Comparison of ENCODE assay signal across 8 cellular contexts in the genomic region with DNA sequence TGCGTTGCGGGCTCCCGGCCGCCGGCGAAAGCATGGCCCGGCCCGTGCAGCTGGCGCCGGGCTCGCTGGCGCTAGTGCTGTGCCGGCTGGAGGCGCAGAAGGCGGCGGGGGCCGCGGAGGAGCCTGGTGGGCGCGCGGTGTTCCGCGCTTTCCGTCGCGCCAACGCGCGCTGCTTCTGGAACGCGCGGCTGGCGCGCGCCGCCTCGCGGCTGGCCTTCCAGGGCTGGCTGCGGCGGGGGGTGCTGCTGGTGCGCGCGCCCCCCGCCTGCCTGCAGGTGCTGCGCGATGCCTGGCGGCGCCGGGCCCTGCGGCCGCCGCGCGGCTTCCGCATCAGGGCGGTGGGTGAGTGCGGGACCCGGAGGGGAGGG. TPM values are rescaled to one million over a fixed set of nuclear protein-coding genes. Genes with fewer than 3 reads are reported as not detected.
DNase-seq lines count a peak whose midpoint lies in the region; ATAC-seq and TF ChIP-seq lines count a peak whose summit lies in the region.
"Not testable (repeated sequence)": the region's sequence is repeated elsewhere in the genome, so short reads cannot be mapped to it uniquely, and the experiment has no call there.

No MANE protein-coding gene starts in this region.

- TF ChIP-seq POLR2A in uterus (IDR thresholded peaks at IDR 0.05): not testable (repeated sequence)

- intact Hi-C loops in dorsolateral prefrontal cortex (cut with DNase I); uterus (cut with DNase I; ENCODE audit: low total_unique reads): not testable (repeated sequence)

- peak overlapping the region in 51 of 59 donors; percentile 41 to 81 (median 73) for H3K4me3 ChIP-seq in dorsolateral prefrontal cortex
- H3K4me3 ChIP-seq in iPS-18a (ENCODE audit: low read length): peak overlapping the region; percentile 76
- H3K4me3 ChIP-seq in osteoblast (ENCODE audit: insufficient read depth, low read length): peak overlapping the region; percentile 72
- H3K4me3 ChIP-seq in uterus: peak overlapping the region; percentile 45 to 52

- not testable (repeated sequence) for H3K9me3 Mint-ChIP-seq in T-cell

- CTCF ChIA-PET in T-cell (lab: Charles Lee): interaction anchor here in 1 of 2 donors (1.0 kb wide), 1 partner anchor 73 kb away, joined by 6 read pairs; no protein-coding TSS in a partner anchor

- POLR2A ChIA-PET in T-cell (lab: Charles Lee): interaction anchor here in 1 of 2 donors (0.6 kb wide), 1 partner anchor 78 kb away, joined by 4 read pairs; no protein-coding TSS in a partner anchor

- not testable (repeated sequence) for H3K36me3 Mint-ChIP-seq in T-cell

- not testable (repeated sequence) for H3K9ac ChIP-seq in iPS-18a (ENCODE audit: low read length)

- H3K27ac ChIP-seq in dorsolateral prefrontal cortex: peak overlapping the region in 23 of 59 donors; percentile 23 to 92 (median 84)
- not testable (repeated sequence) for H3K27ac ChIP-seq in iPS-18a (ENCODE audit: low read length); osteoblast (ENCODE audit: low read depth, low read length); uterus

- H3K27ac Mint-ChIP-seq in T-cell: not testable (repeated sequence)

- H3K4me2 ChIP-seq in osteoblast (ENCODE audit: insufficient read depth, low read length): peak overlapping the region; percentile 86

- TF ChIP-seq CTCF in dorsolateral prefrontal cortex (IDR thresholded peaks at IDR 0.05 in 54 of 56, conservative IDR thresholded peaks at IDR 0.05 in 2 of 56; ENCODE audit: low read depth in 1 of 56, partially characterized antibody in 56 of 56); osteoblast (IDR thresholded peaks at IDR 0.05; ENCODE audit: extremely low read depth, low read depth, low read length); uterus (IDR thresholded peaks at IDR 0.05): not testable (repeated sequence)

- H3K36me3 ChIP-seq in iPS-18a (ENCODE audit: control insufficient read depth, low read depth, low read length); osteoblast (ENCODE audit: insufficient read depth, low read length); uterus: not testable (repeated sequence)

- H4K20me1 ChIP-seq in osteoblast (ENCODE audit: insufficient read depth, low read length): not testable (repeated sequence)

- H3K27me3 ChIP-seq in dorsolateral prefrontal cortex, uterus: not testable (repeated sequence)
- H3K27me3 ChIP-seq in iPS-18a (ENCODE audit: control insufficient read depth, insufficient read depth, low read length) (peaks cover 25% of the 10 kb centered on the region), osteoblast (ENCODE audit: insufficient read depth, low read length) (peaks cover 35% of the 10 kb centered on the region)

- DNase-seq in T-cell; dorsolateral prefrontal cortex; osteoblast (ENCODE audit: insufficient read length, low spot score, missing footprints); uterus: not testable (repeated sequence)

- not testable (repeated sequence) for H3K27me3 Mint-ChIP-seq in T-cell

- peaks cover 5 to 21% (median 20%) of the 10 kb centered on the region in 3 donors for H3K4me1 Mint-ChIP-seq in T-cell

- not testable (repeated sequence) for H3K4me3 Mint-ChIP-seq in T-cell

- H3K9me3 ChIP-seq in iPS-18a (ENCODE audit: control insufficient read depth, low read depth, low read length); osteoblast (ENCODE audit: low read depth, low read length); uterus: not testable (repeated sequence)

- H3K4me1 ChIP-seq in iPS-18a (ENCODE audit: control insufficient read depth, low read depth, low read length); osteoblast (ENCODE audit: insufficient read depth, low read length); uterus: not testable (repeated sequence)

- not testable (repeated sequence) for H3K79me2 ChIP-seq in osteoblast (ENCODE audit: insufficient read depth, low read length)

- not testable (repeated sequence) for H2AFZ ChIP-seq in osteoblast (ENCODE audit: low read length)

- peak; percentile 37 for ATAC-seq in GM18858 (IDR thresholded peaks at IDR 0.05; ENCODE audit: unreplicated experiment)
- peak; percentile 37 for ATAC-seq in GM21723 (IDR thresholded peaks at IDR 0.05; ENCODE audit: unreplicated experiment)
- peak; percentile 16 for ATAC-seq in HG03378 (IDR thresholded peaks at IDR 0.05; ENCODE audit: unreplicated experiment)
- peak; percentile 52 to 67 (median 58) for ATAC-seq in T-cell (replicated peaks in 1 of 4)

RNA-seq across cellular contexts. Expression of a gene that starts 0.2 kb away (rescaled TPM):
- total RNA-seq in T-cell (1 to 10 TPM in 1 of 5 donors, under 1 TPM in 4; 0.16 to 1.1 (median 0.50) TPM), dorsolateral prefrontal cortex (10 to 100 TPM; 14.0 to 59.9 (median 28.7) TPM), osteoblast (under 0.01 and 0.29 TPM in 2 replicates), uterus (1 to 10 TPM in 2 of 4 donors, under 1 TPM in 1, not detected in 1; 0.51 to 7.7 (median 4.2) TPM)
